9 cellular contexts compared by ENCODE assay signal in the genomic region with DNA sequence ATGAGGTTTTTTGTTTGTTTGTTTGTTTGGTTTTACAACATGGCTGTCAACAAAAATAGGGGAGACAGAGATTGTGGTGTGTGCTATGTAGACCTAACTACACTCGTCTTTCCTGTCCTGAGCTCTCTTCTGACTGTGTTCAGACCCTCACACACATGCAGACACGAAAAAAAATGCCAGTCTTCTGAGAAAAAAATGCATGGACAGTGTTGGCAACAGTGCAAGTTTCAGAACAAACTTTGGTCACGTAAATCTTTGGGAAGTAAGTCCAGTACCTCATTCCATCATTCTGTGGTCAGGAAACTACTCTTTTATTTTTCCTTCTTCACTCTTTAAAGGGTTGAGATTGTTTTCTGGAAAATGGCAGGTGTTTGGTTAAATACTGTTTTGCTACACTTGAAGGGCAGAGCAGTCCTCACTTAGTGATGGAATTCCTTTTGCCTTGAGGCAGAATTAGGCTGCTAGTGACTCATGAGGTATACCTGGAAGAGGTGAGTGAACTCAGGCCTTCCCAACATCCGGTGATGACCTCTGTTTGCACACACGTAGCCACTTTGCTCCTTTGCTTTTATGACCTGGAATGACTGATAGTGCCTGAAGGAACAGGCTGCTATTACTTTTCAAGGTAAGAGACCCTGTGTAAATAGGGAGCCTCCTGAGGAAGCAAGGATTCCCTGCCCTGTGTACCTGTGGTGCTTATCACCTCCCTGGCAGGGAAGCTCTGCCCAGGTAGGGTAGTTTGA.
A peak's percentile ranks its signal among the peaks of the same experiment; 100 is the strongest.
DNase-seq lines count a peak whose midpoint lies in the region; ATAC-seq, FAIRE-seq and TF ChIP-seq lines count a peak whose summit lies in the region.
"Had no signal": no experiment of that assay in that cellular context is flagged by ENCODE, and none has a peak within 500 bp of the region (broad histone marks: within the 10 kb centered on the region; RNA-seq: fewer than 3 reads in every experiment).

No MANE protein-coding gene starts in this region.

- no peak for FAIRE-seq in HTR-8/SVneo (lab: Jason Lieb, UNC)

- H3K4me3 ChIP-seq in lung: no peak overlapping the region

- H3K27ac ChIP-seq in lung (ENCODE audit: low read depth in 1 of 2, low read length in 1 of 2): no peak overlapping the region

- ATAC-seq in HG03108 (IDR thresholded peaks at IDR 0.05; ENCODE audit: unreplicated experiment): peak; percentile 0
- ATAC-seq in activated T-helper 17 cell treated with anti-CD3 and anti-CD28 coated beads, Interleukin-2, amount 50 U/mL, for 72 hours (replicated peaks): peak; percentile 27
- ATAC-seq in lung (ENCODE audit: insufficient read depth, low FRiP score): peak; percentile 50
- ATAC-seq in HG02973 (IDR thresholded peaks at IDR 0.05; ENCODE audit: unreplicated experiment): no peak

- H3K36me3 Mint-ChIP-seq in CD14-positive monocyte: peaks cover 10 to 12% of the 10 kb centered on the region in 2 donors
- peaks cover 99% of the 10 kb centered on the region for H3K36me3 Mint-ChIP-seq in activated T-helper 17 cell treated with anti-CD3 and anti-CD28 coated beads, Interleukin-2, amount 50 U/mL, for 72 hours (ENCODE audit: low read depth)

- no peak for TF ChIP-seq CTCF in CD14-positive monocyte (IDR thresholded peaks at IDR 0.05)
- no peak for TF ChIP-seq CTCF in lung (IDR thresholded peaks at IDR 0.05; ENCODE audit: control extremely low read depth, extremely low read depth)

- in situ Hi-C loops in ACHN (cut with HindIII; ENCODE audit: low pct_ligation_motif_present, low pct_unique_long_range_greater_than_20kb, low sequenced_read_pairs): no loop called here

- WGBS in lung, 2 donors: 55 to 64% methylated on average over 5 of the region's 5 CpGs

- H3K4me1 ChIP-seq in lung (ENCODE audit: control insufficient read depth in 2 of 2, insufficient read depth in 2 of 2, low read length in 2 of 2): peaks cover 13 to 18% of the 10 kb centered on the region in 2 donors

- no peaks in the 10 kb centered on the region for H3K9me3 Mint-ChIP-seq in CD14-positive monocyte
- no peaks in the 10 kb centered on the region for H3K9me3 Mint-ChIP-seq in activated T-helper 17 cell treated with anti-CD3 and anti-CD28 coated beads, Interleukin-2, amount 50 U/mL, for 72 hours

- no peaks in the 10 kb centered on the region for H3K27me3 Mint-ChIP-seq in CD14-positive monocyte (ENCODE audit: low read depth in 3 of 3)
- no peaks in the 10 kb centered on the region for H3K27me3 Mint-ChIP-seq in activated T-helper 17 cell treated with anti-CD3 and anti-CD28 coated beads, Interleukin-2, amount 50 U/mL, for 72 hours

- no peaks in the 10 kb centered on the region for H3K9me3 ChIP-seq in lung (ENCODE audit: control insufficient read depth in 2 of 2, insufficient read depth in 1 of 2, low read length in 1 of 2)

- intact Hi-C loops in CD14-positive monocyte (cut with micrococcal nuclease): loop anchor here in 1 of 2 donors (5.0 kb wide), 3 partner anchors 33 to 83 kb away; partner anchors contain the start of gene TNFAIP8

- H3K36me3 ChIP-seq in lung (ENCODE audit: control insufficient read depth in 2 of 2, insufficient read depth in 2 of 2, low read length in 2 of 2): no peaks in the 10 kb centered on the region

- H3K4me3 Mint-ChIP-seq in CD14-positive monocyte: peak overlapping the region; percentile 66 to 80
- peak overlapping the region; percentile 89 for H3K4me3 Mint-ChIP-seq in activated T-helper 17 cell treated with anti-CD3 and anti-CD28 coated beads, Interleukin-2, amount 50 U/mL, for 72 hours

- H3K4me1 Mint-ChIP-seq in CD14-positive monocyte: peaks cover 94% of the 10 kb centered on the region
- H3K4me1 Mint-ChIP-seq in activated T-helper 17 cell treated with anti-CD3 and anti-CD28 coated beads, Interleukin-2, amount 50 U/mL, for 72 hours: peaks cover 62% of the 10 kb centered on the region

- H3K27ac Mint-ChIP-seq in CD14-positive monocyte: peak overlapping the region; percentile 87 to 96 (median 94)
- peak overlapping the region; percentile 96 for H3K27ac Mint-ChIP-seq in activated T-helper 17 cell treated with anti-CD3 and anti-CD28 coated beads, Interleukin-2, amount 50 U/mL, for 72 hours

- no peaks in the 10 kb centered on the region for H3K27me3 ChIP-seq in lung (ENCODE audit: control insufficient read depth, insufficient read depth)

- DNase-seq in CD14-positive monocyte (ENCODE audit: low spot score): no peak
- no peak for DNase-seq in lung (ENCODE audit: low spot score)
- DNase-seq in HTR-8/SVneo (ENCODE audit: insufficient read length, low spot score): no peak
- DNase-seq in medulla oblongata (ENCODE audit: extremely low spot score): no peak
- DNase-seq in ACHN: no peak
- DNase-seq: activated CD4-positive, CD25-positive, alpha-beta regulatory T cell had no signal
